1 cellular context compared by ENCODE assay signal in genomic region chr3:8455451-8456117, GRCh38.
TF ChIP-seq lines count a peak whose summit lies in the region.

No MANE protein-coding gene starts in this region.

TF ChIP-seq in IMR-90, 13 proteins besides CTCF, POLR2A, EP300 and RAD21 (continued from another document):
- TF ChIP-seq MAFK (IDR thresholded peaks at IDR 0.05; ENCODE audit: low read depth, low read length), result no peak
- no peak for TF ChIP-seq FOS (IDR thresholded peaks at IDR 0.05; ENCODE audit: low read depth, low read length)
- TF ChIP-seq CHD1 (IDR thresholded peaks at IDR 0.05; ENCODE audit: low read depth, low read length), result no peak
- no peak for TF ChIP-seq CEBPB (IDR thresholded peaks at IDR 0.05; ENCODE audit: low read depth, low read length)
- TF ChIP-seq USF2 (IDR thresholded peaks at IDR 0.05; ENCODE audit: low read depth, low read length), result no peak
- no peak for TF ChIP-seq NFE2L2 (IDR thresholded peaks at IDR 0.05; ENCODE audit: low read depth, low read length)
- no peak for TF ChIP-seq SMC3 (IDR thresholded peaks at IDR 0.05; ENCODE audit: low read depth, low read length)
- no peak for TF ChIP-seq MAZ (IDR thresholded peaks at IDR 0.05; ENCODE audit: borderline replicate concordance, low read depth, low read length)
- TF ChIP-seq MXI1 (IDR thresholded peaks at IDR 0.05; ENCODE audit: borderline replicate concordance, low read depth, low read length), result no peak
- TF ChIP-seq ELK1 (IDR thresholded peaks at IDR 0.05; ENCODE audit: borderline replicate concordance, low read depth, low read length), result no peak
- TF ChIP-seq RCOR1 (IDR thresholded peaks at IDR 0.05; ENCODE audit: insufficient replicate concordance, low read length), result no peak
- no peak for TF ChIP-seq RFX5 (IDR thresholded peaks at IDR 0.05; ENCODE audit: low read depth, low read length)
